Comparison of ENCODE assay signal across 22 cellular contexts in the genomic region with DNA sequence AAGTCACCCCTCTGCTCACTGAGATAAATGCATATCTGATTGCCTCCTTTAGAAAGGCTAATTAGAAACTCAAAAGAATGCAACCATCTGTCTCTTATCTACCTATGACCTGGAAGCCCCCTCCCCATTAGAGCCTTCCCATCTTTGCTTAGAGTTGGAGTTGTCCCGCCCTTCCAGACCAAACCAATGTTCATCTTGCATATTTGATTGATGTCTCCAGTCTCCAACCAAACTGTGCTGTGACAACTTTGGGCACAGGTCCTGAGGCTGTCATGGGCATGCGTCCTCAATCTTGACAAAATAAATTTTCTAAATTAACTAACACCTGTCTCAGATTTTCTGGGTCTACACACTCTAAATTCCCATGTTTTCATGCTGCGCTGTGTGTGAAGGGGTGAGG.
"Had no signal": no experiment of that assay in that cellular context is flagged by ENCODE, and none has a peak within 500 bp of the region (broad histone marks: within the 10 kb centered on the region; RNA-seq: fewer than 3 reads in every experiment).

No MANE protein-coding gene starts in this region.

- H3K9ac ChIP-seq: SK-N-SH had no signal

- H3K27me3 ChIP-seq: Peyer's patch, SJCRH30 had no signal

- H3K36me3 ChIP-seq: SJCRH30 had no signal

- FAIRE-seq: astrocyte had no signal

- DNase-seq: activated CD4-positive, alpha-beta T cell treated with anti-CD3 and anti-CD28 coated beads for 4 hours; activated CD8-positive, alpha-beta memory T cell treated with anti-CD3 and anti-CD28 coated beads, Interleukin-2, amount 50 U/mL, for 4 hours; activated CD8-positive, alpha-beta T cell treated with anti-CD3 and anti-CD28 coated beads for 36 hours; activated naive CD4-positive, alpha-beta T cell treated with anti-CD3 and anti-CD28 coated beads for 36 hours; activated T-cell treated with anti-CD3 and anti-CD28 coated beads, Interleukin-2, amount 50 U/mL, for 72 hours; amygdala; NCI-H1048; NCI-H1417; NCI-H2029; NCI-H2107; NCI-H2171 treated with DMSO at 0.1 percent for 48 hours; NCI-H226; NCI-H526; NK-92 treated with Interleukin-12 subunit alpha and Interleukin-12 subunit beta, amount 100 ng/mL, for 24 hours; Peyer's patch; Right ventricle myocardium superior; SJCRH30; SK-N-SH; T-helper 1 cell had no signal

- H3K9me3 ChIP-seq: Peyer's patch, SJCRH30, SK-N-SH had no signal

- H3K4me1 ChIP-seq: SJCRH30 had no signal

- H3K4me2 ChIP-seq: SK-N-SH had no signal

- H3K27ac ChIP-seq: Peyer's patch, RWPE1, SJCRH30, VCaP had no signal

- H3K4me3 ChIP-seq: Peyer's patch, SJCRH30 had no signal
